Comparison of ENCODE assay signal across 9 cellular contexts in genomic region chr12:50110762-50111416, GRCh38. TPM values are rescaled to one million over a fixed set of nuclear protein-coding genes. Genes with fewer than 3 reads are reported as not detected.
DNase-seq lines count a peak whose midpoint lies in the region; FAIRE-seq and TF ChIP-seq lines count a peak whose summit lies in the region.
"Had no signal": no experiment of that assay in that cellular context is flagged by ENCODE, and none has a peak within 500 bp of the region (broad histone marks: within the 10 kb centered on the region; RNA-seq: fewer than 3 reads in every experiment).

No MANE protein-coding gene starts in this region.

- peaks cover 0 to 6% (median 0%) of the 10 kb centered on the region in 3 donors for H3K36me3 ChIP-seq in Peyer's patch
- H3K36me3 ChIP-seq in H1 (ENCODE audit: control insufficient read depth in 2 of 4, insufficient read depth in 4 of 4, low read length in 3 of 4): no peaks in the 10 kb centered on the region
- H3K36me3 ChIP-seq: SJSA1 had no signal

- H2BK12ac ChIP-seq in H1 (ENCODE audit: low read depth, low read length): peak overlapping the region; percentile 88; the same call in 1 of the 2 replicates

- H3K4me2 ChIP-seq in H1 (ENCODE audit: insufficient read depth in 1 of 2, low read depth in 2 of 2, low read length in 2 of 2): peak overlapping the region; percentile 68 to 71

- H3K27me3 ChIP-seq in Peyer's patch (no peaks in the 10 kb centered on the region), H1 (replicated peaks in 1 of 4; ENCODE audit: control insufficient read depth in 3 of 4, extremely low read depth in 1 of 4, insufficient read depth in 3 of 4, low read length in 3 of 4) (no peaks in the 10 kb centered on the region)
- H3K27me3 ChIP-seq: SJSA1 had no signal

- H2AK5ac ChIP-seq in H1 (ENCODE audit: low read depth, low read length): no peak overlapping the region

- TF ChIP-seq RAD21 in H1 (IDR thresholded peaks at IDR 0.05 in 1 of 2, conservative IDR thresholded peaks at IDR 0.05 in 1 of 2; ENCODE audit: low read depth in 2 of 2, low read length in 2 of 2): no peak

- peaks cover under 1 to 7% (median 2%) of the 10 kb centered on the region in 3 donors for H3K27me3 Mint-ChIP-seq in CD14-positive monocyte (ENCODE audit: low read depth in 3 of 3)
- no peaks in the 10 kb centered on the region for H3K27me3 Mint-ChIP-seq in mesothelial cell of epicardium (ENCODE audit: low read depth)

- WGBS in H1 (ENCODE audit: extremely low coverage in 1 of 2, insufficient coverage in 1 of 2, insufficient read length in 1 of 2, insufficient replicate concordance in 2 of 2, low coverage in 1 of 2, low lambda C conversion rate in 2 of 2, missing lambda C conversion rate in 1 of 2), 2 experiments: 66% methylated on average over 10 of the region's 12 CpGs; no CpG with 5 or more reads in 1 of the 2 experiments

- H3K27ac Mint-ChIP-seq in CD14-positive monocyte (peak overlapping the region in 3 of 7 donors; percentile 44 to 85 (median 84)), mesothelial cell of epicardium (peak overlapping the region; percentile 78)

- H3K79me1 ChIP-seq in H1 (ENCODE audit: low read depth, low read length): no peaks in the 10 kb centered on the region

- H3K4me1 ChIP-seq in Peyer's patch (peaks cover 0 to 57% (median 28%) of the 10 kb centered on the region in 4 donors), H1 (replicated peaks in 1 of 4; ENCODE audit: control insufficient read depth in 3 of 4, insufficient read depth in 4 of 4, low read length in 3 of 4) (peaks cover 10 to 15% (median 12%) of the 10 kb centered on the region in 4 experiments)

- no peak overlapping the region; a peak in 1 of 7 replicates for H3K9ac ChIP-seq in H1 (replicated peaks in 1 of 4; ENCODE audit: extremely low read depth in 1 of 4, low read depth in 3 of 4, low read length in 3 of 4)

- no peak overlapping the region for H2BK120ac ChIP-seq in H1 (replicated peaks; ENCODE audit: low read depth, low read length)

- H4K20me1 ChIP-seq in H1 (replicated peaks in 1 of 2; ENCODE audit: control insufficient read depth in 1 of 2, insufficient read depth in 2 of 2, low read length in 2 of 2): peaks cover 0 to 2% of the 10 kb centered on the region in 2 experiments

- H2BK20ac ChIP-seq in H1 (ENCODE audit: low read length): peak overlapping the region; percentile 11; the same call in 1 of the 2 replicates

- peak overlapping the region; percentile 30 for H4K91ac ChIP-seq in H1 (replicated peaks; ENCODE audit: insufficient read length, low read length)

- DNase-seq in CD14-positive monocyte (ENCODE audit: low spot score): no peak
- peak; percentile 73 to 87 (median 81) for DNase-seq in Peyer's patch
- peak in 1 of 2 experiments; percentile 65 for DNase-seq in H1 (ENCODE audit: low read depth in 1 of 2, low spot score in 2 of 2)
- no peak for DNase-seq in mesothelial cell of epicardium (ENCODE audit: low spot score in 2 of 2, unreplicated experiment in 2 of 2)
- peak; percentile 69 for DNase-seq in ureter (ENCODE audit: low spot score)
- no peak for DNase-seq in activated gamma-delta T cell treated with Interleukin-2 at 50 U/mL for 16 hours
- DNase-seq in SKM-1 treated with dmso at 0.1 percent for 144 hours (lab: John Stamatoyannopoulos, UW; ENCODE audit: unreplicated experiment): no peak

- H3K79me2 ChIP-seq in H1 (ENCODE audit: control insufficient read depth in 1 of 2, insufficient read depth in 2 of 2, low read length in 2 of 2): peaks cover 0 to 13% of the 10 kb centered on the region in 2 experiments; a peak in 2 of 4 replicates

- H3K9me3 ChIP-seq in Peyer's patch (no peaks in the 10 kb centered on the region), H1 (ENCODE audit: insufficient read depth in 2 of 2, low read depth in 1 of 2, low read length in 1 of 2) (no peaks in the 10 kb centered on the region)
- H3K9me3 ChIP-seq: SJSA1 had no signal

- H3K14ac ChIP-seq in H1 (ENCODE audit: insufficient read length): no peak overlapping the region

- no peak overlapping the region for H4K8ac ChIP-seq in H1 (ENCODE audit: extremely low read depth, insufficient read depth, low read length)

- CTCF ChIA-PET in H1 (lab: Charles Lee; ENCODE audit: partially characterized antibody): interaction anchor here (0.5 to 32.9 kb wide), 36 partner anchors 8 to 653 kb away, joined by 3 to 625 read pairs (median 4); partner anchors contain the start of genes ATF1, CERS5, GPD1 and LIMA1

- peak overlapping the region; percentile 19 to 43 (median 38) for H3K4me3 ChIP-seq in Peyer's patch
- peak overlapping the region; percentile 19 to 55 (median 20); a peak in 5 of 8 replicates for H3K4me3 ChIP-seq in H1 (ENCODE audit: extremely low read depth in 1 of 4, insufficient read depth in 2 of 4, low read depth in 3 of 4, low read length in 4 of 4)
- H3K4me3 ChIP-seq: SJSA1 had no signal

- peak overlapping the region; percentile 72; the same call in 1 of the 2 replicates for H2BK15ac ChIP-seq in H1 (ENCODE audit: low read length)

- peaks cover 24% of the 10 kb centered on the region for H3K4me1 Mint-ChIP-seq in CD14-positive monocyte
- H3K4me1 Mint-ChIP-seq in mesothelial cell of epicardium: peaks cover 17% of the 10 kb centered on the region

- H3K9me3 Mint-ChIP-seq in CD14-positive monocyte (no peaks in the 10 kb centered on the region), mesothelial cell of epicardium (no peaks in the 10 kb centered on the region)

- no peak overlapping the region for H3K23ac ChIP-seq in H1 (ENCODE audit: insufficient read length)

- POLR2A ChIA-PET in H1 (lab: Charles Lee; ENCODE audit: partially characterized antibody): interaction anchor here (0.8 to 27.1 kb wide), 10 partner anchors 13 to 145 kb away, joined by 3 to 457 read pairs (median 6); partner anchors contain the start of genes CERS5, GPD1 and SMARCD1

- H3K4ac ChIP-seq in H1 (replicated peaks; ENCODE audit: insufficient read length, low read depth, low read length): no peak overlapping the region

- intact Hi-C loops in CD14-positive monocyte (cut with micrococcal nuclease): loop anchor here in 1 of 2 donors (5.0 kb wide), 1 partner anchor 56 kb away; the partner anchor contains the start of gene CERS5

- 0 out of 2 replicates have a peak overlapping the region, but pooled peaks have one; percentile 66 for H2BK5ac ChIP-seq in H1 (ENCODE audit: low read depth, low read length)

- peaks cover 8% of the 10 kb centered on the region for H3K23me2 ChIP-seq in H1 (ENCODE audit: low read depth, low read length)

- peak overlapping the region; percentile 47 for H2AFZ ChIP-seq in H1 (ENCODE audit: low read length)

- peak; percentile 58 for TF ChIP-seq POLR2A in GM19099 (IDR thresholded peaks at IDR 0.05; ENCODE audit: extremely low read depth, insufficient read length, low read depth)
- peak; percentile 38 to 60 for TF ChIP-seq POLR2A in Peyer's patch (IDR thresholded peaks at IDR 0.05)
- no peak for TF ChIP-seq POLR2A in H1 (IDR thresholded peaks at IDR 0.05; ENCODE audit: control extremely low read depth in 1 of 2, low read depth in 2 of 2, low read length in 2 of 2)

- peaks cover 9 to 16% of the 10 kb centered on the region in 2 donors for H3K36me3 Mint-ChIP-seq in CD14-positive monocyte
- H3K36me3 Mint-ChIP-seq in mesothelial cell of epicardium: peaks cover 2% of the 10 kb centered on the region

- peak overlapping the region; percentile 68 for H3K18ac ChIP-seq in H1 (ENCODE audit: extremely low read depth, low read length)

- TF ChIP-seq CTCF in CD14-positive monocyte (IDR thresholded peaks at IDR 0.05) (no peak), Peyer's patch (IDR thresholded peaks at IDR 0.05) (peak in 2 of 6 experiments; percentile 1 to 9), H1 (IDR thresholded peaks at IDR 0.05; ENCODE audit: control extremely low read depth in 1 of 3, insufficient read depth in 1 of 3, low read depth in 1 of 3, low read length in 3 of 3) (no peak), mesothelial cell of epicardium (IDR thresholded peaks at IDR 0.05; ENCODE audit: unreplicated experiment) (no peak)

- no peak for TF ChIP-seq EP300 in H1 (IDR thresholded peaks at IDR 0.05; ENCODE audit: borderline replicate concordance in 1 of 2, low read depth in 2 of 2, low read length in 2 of 2)

- peak overlapping the region; percentile 79 to 97 (median 94) for H3K27ac ChIP-seq in Peyer's patch
- no peak overlapping the region for H3K27ac ChIP-seq in H1 (ENCODE audit: low read depth, low read length)
- H3K27ac ChIP-seq: SJSA1 had no signal

- H3K4me3 Mint-ChIP-seq in CD14-positive monocyte (peak overlapping the region; percentile 69 to 87), mesothelial cell of epicardium (peak overlapping the region; percentile 93)

- no peak overlapping the region for H4K5ac ChIP-seq in H1 (ENCODE audit: insufficient read length, low read depth, low read length)

- no peak for FAIRE-seq in H1 (lab: Jason Lieb, UNC)

- no peak overlapping the region for H3K56ac ChIP-seq in H1 (replicated peaks; ENCODE audit: insufficient read length, low read depth, low read length)

RNA-seq across cellular contexts. Expression of gene COX14, which starts 1.1 kb away (rescaled TPM):
- polyA plus RNA-seq in CD14-positive monocyte (100 to 1,000 TPM; 231 to 257 TPM), H1 (2011; rRNA removed) (84.3 and 102 TPM in 2 replicates)
- total RNA-seq in Peyer's patch (100 to 1,000 TPM in 1 of 4 donors, 10 to 100 TPM in 3; 75.3 to 115 (median 86.4) TPM), mesothelial cell of epicardium (24.2 to 25.0 TPM (median 24.8 TPM) in 3 replicates), ureter (58.9 TPM)
- total RNA-seq in H1 (2021; fragmentation: NEBNext Ultra II Directional; extraction: Animal tissue kit (Norgen Biotek cat#: 25700)): 38.5 and 40.1 TPM in 2 replicates
- 79.1 TPM for polyA plus RNA-seq in H1 (2011; cell fraction: cytosol; rRNA removed)
- 51.9 TPM for polyA plus RNA-seq in H1 (2011; cell fraction: nucleus; rRNA removed)
- polyA plus RNA-seq in H1 (2012, experiment 1 of 2): 47.2 to 55.2 TPM (median 54.2 TPM) in 4 replicates
- polyA plus RNA-seq in H1 (2012, experiment 2 of 2): 82.9 TPM
- polyA plus RNA-seq in H1 (2013, experiment 1 of 2): 70.4 TPM
- 71.0 TPM for polyA plus RNA-seq in H1 (2013, experiment 2 of 2)
- 22.0 and 26.2 TPM in 2 replicates for polyA minus RNA-seq in H1 (2011; rRNA and poly(A)+ RNA removed)
- polyA minus RNA-seq in H1 (2011; cell fraction: cytosol; rRNA and poly(A)+ RNA removed): 15.9 TPM
- 20.6 TPM for polyA minus RNA-seq in H1 (2011; cell fraction: nucleus; rRNA and poly(A)+ RNA removed)

RNA-seq across cellular contexts. Expression of gene GPD1, which starts 7.1 kb away (rescaled TPM):
- polyA plus RNA-seq in CD14-positive monocyte: not detected
- 100 to 1,000 TPM in 3 of 4 donors, 10 to 100 TPM in 1; 41.3 to 409 (median 291) TPM for total RNA-seq in Peyer's patch
- 0.74 and 1.2 TPM in 2 replicates for total RNA-seq in H1 (2021; fragmentation: NEBNext Ultra II Directional; extraction: Animal tissue kit (Norgen Biotek cat#: 25700))
- polyA plus RNA-seq in H1 (2011; rRNA removed): 0.45 and 0.53 TPM in 2 replicates
- polyA plus RNA-seq in H1 (2011; cell fraction: cytosol; rRNA removed): 0.88 TPM
- polyA plus RNA-seq in H1 (2011; cell fraction: nucleus; rRNA removed): 1.1 TPM
- 0.65 to 1.2 TPM (median 0.89 TPM) in 4 replicates for polyA plus RNA-seq in H1 (2012, experiment 1 of 2)
- 0.84 TPM for polyA plus RNA-seq in H1 (2012, experiment 2 of 2)
- polyA plus RNA-seq in H1 (2013, experiment 1 of 2): 0.14 TPM
- polyA plus RNA-seq in H1 (2013, experiment 2 of 2): 0.15 TPM
- 0.71 and 3.5 TPM in 2 replicates for polyA minus RNA-seq in H1 (2011; rRNA and poly(A)+ RNA removed)
- not detected for polyA minus RNA-seq in H1 (2011; cell fraction: cytosol; rRNA and poly(A)+ RNA removed)
- polyA minus RNA-seq in H1 (2011; cell fraction: nucleus; rRNA and poly(A)+ RNA removed): 1.00 TPM
- 0.72 to 1.2 TPM (median 1.1 TPM) in 3 replicates for total RNA-seq in mesothelial cell of epicardium
- 1.7 TPM for total RNA-seq in ureter
- total RNA-seq: SJSA1 had no signal

RNA-seq across cellular contexts. Expression of gene SMARCD1, which starts 25.7 kb away (rescaled TPM):
- 1 to 10 TPM; 3.7 to 7.8 TPM for polyA plus RNA-seq in CD14-positive monocyte
- 100 to 1,000 TPM in 2 of 4 donors, 10 to 100 TPM in 2; 76.5 to 126 (median 95.1) TPM for total RNA-seq in Peyer's patch
- total RNA-seq in H1 (2021; fragmentation: NEBNext Ultra II Directional; extraction: Animal tissue kit (Norgen Biotek cat#: 25700)): 128 and 140 TPM in 2 replicates
- polyA plus RNA-seq in H1 (2011; rRNA removed): 130 and 134 TPM in 2 replicates
- polyA plus RNA-seq in H1 (2011; cell fraction: cytosol; rRNA removed): 108 TPM
- 163 TPM for polyA plus RNA-seq in H1 (2011; cell fraction: nucleus; rRNA removed)
- 129 to 179 TPM (median 144 TPM) in 4 replicates for polyA plus RNA-seq in H1 (2012, experiment 1 of 2)
- polyA plus RNA-seq in H1 (2012, experiment 2 of 2): 124 TPM
- polyA plus RNA-seq in H1 (2013, experiment 1 of 2): 78.3 TPM
- 77.3 TPM for polyA plus RNA-seq in H1 (2013, experiment 2 of 2)
- polyA minus RNA-seq in H1 (2011; rRNA and poly(A)+ RNA removed): 188 TPM in 2 replicates
- 160 TPM for polyA minus RNA-seq in H1 (2011; cell fraction: cytosol; rRNA and poly(A)+ RNA removed)
- polyA minus RNA-seq in H1 (2011; cell fraction: nucleus; rRNA and poly(A)+ RNA removed): 105 TPM
- 112 to 122 TPM (median 113 TPM) in 3 replicates for total RNA-seq in mesothelial cell of epicardium
- total RNA-seq in ureter: 64.5 TPM

RNA-seq across cellular contexts. Expression of gene ASIC1, which starts 53.5 kb away (rescaled TPM):
- polyA plus RNA-seq in CD14-positive monocyte: not detected
- 1 to 10 TPM in 2 of 4 donors, under 1 TPM in 1, not detected in 1; 0.70 to 5.7 (median 1.5) TPM for total RNA-seq in Peyer's patch
- total RNA-seq in H1 (2021; fragmentation: NEBNext Ultra II Directional; extraction: Animal tissue kit (Norgen Biotek cat#: 25700)): 1.9 and 2.4 TPM in 2 replicates
- 3.3 and 4.4 TPM in 2 replicates for polyA plus RNA-seq in H1 (2011; rRNA removed)
- 3.1 TPM for polyA plus RNA-seq in H1 (2011; cell fraction: cytosol; rRNA removed)
- 7.1 TPM for polyA plus RNA-seq in H1 (2011; cell fraction: nucleus; rRNA removed)
- polyA plus RNA-seq in H1 (2012, experiment 1 of 2): 3.3 to 4.8 TPM (median 4.1 TPM) in 4 replicates
- 2.2 TPM for polyA plus RNA-seq in H1 (2012, experiment 2 of 2)
- 2.1 TPM for polyA plus RNA-seq in H1 (2013, experiment 1 of 2)
- 2.3 TPM for polyA plus RNA-seq in H1 (2013, experiment 2 of 2)
- 2.6 and 2.9 TPM in 2 replicates for polyA minus RNA-seq in H1 (2011; rRNA and poly(A)+ RNA removed)
- polyA minus RNA-seq in H1 (2011; cell fraction: cytosol; rRNA and poly(A)+ RNA removed): 1.0 TPM
- polyA minus RNA-seq in H1 (2011; cell fraction: nucleus; rRNA and poly(A)+ RNA removed): 4.3 TPM
- total RNA-seq in mesothelial cell of epicardium: 6.1 to 7.2 TPM (median 6.6 TPM) in 3 replicates
- total RNA-seq in ureter: 1.6 TPM

RNA-seq across cellular contexts. Expression of gene CERS5, which starts 56.3 kb away (rescaled TPM):
- polyA plus RNA-seq in CD14-positive monocyte (10 to 100 TPM; 38.7 to 44.4 TPM), H1 (2011; rRNA removed) (75.8 and 119 TPM in 2 replicates)
- total RNA-seq in Peyer's patch (10 to 100 TPM; 15.2 to 84.2 (median 23.2) TPM), mesothelial cell of epicardium (70.4 to 77.1 TPM (median 75.3 TPM) in 3 replicates), ureter (55.6 TPM)
- total RNA-seq in H1 (2021; fragmentation: NEBNext Ultra II Directional; extraction: Animal tissue kit (Norgen Biotek cat#: 25700)): 58.5 and 69.2 TPM in 2 replicates
- 67.9 TPM for polyA plus RNA-seq in H1 (2011; cell fraction: cytosol; rRNA removed)
- 66.1 TPM for polyA plus RNA-seq in H1 (2011; cell fraction: nucleus; rRNA removed)
- polyA plus RNA-seq in H1 (2012, experiment 1 of 2): 49.6 to 66.4 TPM (median 60.5 TPM) in 4 replicates
- polyA plus RNA-seq in H1 (2012, experiment 2 of 2): 37.1 TPM
- 49.5 TPM for polyA plus RNA-seq in H1 (2013, experiment 1 of 2)
- polyA plus RNA-seq in H1 (2013, experiment 2 of 2): 56.9 TPM
- polyA minus RNA-seq in H1 (2011; rRNA and poly(A)+ RNA removed): 146 TPM in 2 replicates
- 36.5 TPM for polyA minus RNA-seq in H1 (2011; cell fraction: cytosol; rRNA and poly(A)+ RNA removed)
- 80.0 TPM for polyA minus RNA-seq in H1 (2011; cell fraction: nucleus; rRNA and poly(A)+ RNA removed)

Comparison
In these comparisons a context has a peak if more than half of its experiments do, and no peak if none do; other contexts are left out.
1. DNase-seq: peak in Peyer's patch (3 of 3) and ureter (single experiment); none in CD14-positive monocyte (single experiment), mesothelial cell of epicardium (0 of 2), activated gamma-delta T cell treated with Interleukin-2 at 50 U/mL for 16 hours (single experiment) and SKM-1 treated with dmso at 0.1 percent for 144 hours (single experiment).
2. POLR2A ChIP-seq: peak in GM19099 (single experiment) and Peyer's patch (2 of 2); none in H1 (0 of 2).
3. RNA of gene GPD1, which starts 7.1 kb away (total RNA-seq): 41.3 to 409 TPM in Peyer's patch; 1.7 TPM in ureter (single experiment), 0.74 to 1.2 TPM in H1 and 0.72 to 1.2 TPM in mesothelial cell of epicardium; every median in the first group is over 10 times any median in the second.